20 cellular contexts compared by ENCODE assay signal in the genomic region with DNA sequence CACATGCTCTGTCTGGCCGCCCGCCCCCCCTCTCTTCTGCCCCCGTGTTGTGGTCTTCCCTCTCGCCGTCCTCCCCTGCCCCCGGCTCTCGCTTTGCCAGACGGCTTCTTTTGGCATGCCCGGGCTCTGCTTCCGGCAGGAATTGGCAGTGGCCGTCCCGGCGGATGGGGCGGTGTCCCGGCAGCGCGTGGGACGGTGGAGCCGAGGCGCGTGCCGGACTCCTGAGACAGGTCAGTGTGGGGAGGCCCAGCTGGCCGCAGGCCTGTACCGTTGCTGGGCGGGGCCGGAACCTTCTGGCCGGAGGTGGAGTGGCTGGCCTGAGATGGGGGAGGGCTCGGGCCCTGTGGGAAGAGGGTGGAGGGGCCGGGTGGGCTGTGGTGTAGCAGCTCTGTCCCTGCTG. TPM values are rescaled to one million over a fixed set of nuclear protein-coding genes. Genes with fewer than 3 reads are reported as not detected.
DNase-seq lines count a peak whose midpoint lies in the region; ATAC-seq, FAIRE-seq and TF ChIP-seq lines count a peak whose summit lies in the region.
"Had no signal": no experiment of that assay in that cellular context is flagged by ENCODE, and none has a peak within 500 bp of the region (broad histone marks: within the 10 kb centered on the region; RNA-seq: fewer than 3 reads in every experiment).

No MANE protein-coding gene starts in this region.

- no peak for TF ChIP-seq RAD21 in K562 (CRISPR knock-in tag; conservative IDR thresholded peaks at IDR 0.05 in 1 of 2, IDR thresholded peaks at IDR 0.05 in 1 of 2)

- H3K4me3 ChIP-seq in breast epithelium (peak overlapping the region in 1 of 3 donors; percentile 43), K562 (no peak overlapping the region), upper lobe of right lung (no peak overlapping the region)

- TF ChIP-seq CTCF in MCF 10A (IDR thresholded peaks at IDR 0.05; ENCODE audit: unreplicated experiment) (no peak), breast epithelium (IDR thresholded peaks at IDR 0.05) (no peak), K562 (IDR thresholded peaks at IDR 0.05 in 2 of 3, conservative IDR thresholded peaks at IDR 0.05 in 1 of 3; ENCODE audit: insufficient read depth in 2 of 3, low read depth in 1 of 3, low read length in 3 of 3) (no peak), upper lobe of right lung (IDR thresholded peaks at IDR 0.05) (no peak)

- TF ChIP-seq EP300 in K562 (IDR thresholded peaks at IDR 0.05; ENCODE audit: low read length) = no peak

- H3K27me3 Mint-ChIP-seq in MCF 10A (ENCODE audit: insufficient read depth, unreplicated experiment) = no peaks in the 10 kb centered on the region

- TF ChIP-seq POLR2A in breast epithelium (IDR thresholded peaks at IDR 0.05) (no peak), K562 (conservative IDR thresholded peaks at IDR 0.05) (no peak)

- POLR2A ChIA-PET in MCF 10A (lab: Yijun Ruan, JAX) (no interaction called here), K562 (lab: Yijun Ruan, JAX) (interaction anchor here (0.6 kb wide), 1 partner anchor 120 kb away, joined by 4 read pairs; no protein-coding TSS in a partner anchor)

- H2AFZ ChIP-seq in K562 (ENCODE audit: low read depth, low read length) = no peak overlapping the region

- CTCF ChIA-PET in MCF 10A (lab: Yijun Ruan, JAX) = no interaction called here
- CTCF ChIA-PET in K562 (lab: Yijun Ruan, JAX; ENCODE audit: low intra/inter-chr PET ratio) = no interaction called here

- ATAC-seq in K562 = peak; percentile 33; the same call in 2 of the 3 replicates
- ATAC-seq in left ventricle myocardium superior = peak; percentile 8
- ATAC-seq in upper lobe of right lung = peak; percentile 23
- ATAC-seq in HG02938 (IDR thresholded peaks at IDR 0.05; ENCODE audit: unreplicated experiment) = no peak
- ATAC-seq in HG03457 (IDR thresholded peaks at IDR 0.05; ENCODE audit: unreplicated experiment) = no peak

- no peak for FAIRE-seq in K562 (lab: Jason Lieb, UNC)
- FAIRE-seq: H1, RCC 7860 had no signal

- H4K20me1 ChIP-seq in K562 (replicated peaks; ENCODE audit: control insufficient read depth, insufficient read depth, low read length) = peaks cover 10% of the 10 kb centered on the region

- H3K4me2 ChIP-seq in K562 (ENCODE audit: insufficient read depth, low read length) = no peak overlapping the region
- H3K4me2 ChIP-seq: KMS-11 had no signal

- H3K27me3 ChIP-seq in breast epithelium (no peaks in the 10 kb centered on the region), K562 (ENCODE audit: control insufficient read depth in 2 of 2, insufficient read depth in 2 of 2, low read length in 2 of 2) (peaks cover 0 to 5% of the 10 kb centered on the region in 2 experiments; a peak in 1 of 5 replicates), upper lobe of right lung (no peaks in the 10 kb centered on the region)

- H3K9me1 ChIP-seq in K562 (ENCODE audit: control insufficient read depth, insufficient read depth, low read length) = no peaks in the 10 kb centered on the region

- peak; percentile 6 for DNase-seq in MCF 10A (ENCODE audit: unreplicated experiment)
- no peak for DNase-seq in breast epithelium (ENCODE audit: low spot score in 2 of 2)
- peak in 2 of 4 experiments; percentile 17 to 24 for DNase-seq in K562 (ENCODE audit: extremely low read depth in 1 of 4, low spot score in 3 of 4)
- DNase-seq in left ventricle myocardium superior = peak; percentile 59
- no peak for DNase-seq in upper lobe of right lung
- DNase-seq in MV-4-11 (lab: John Stamatoyannopoulos, UW) = no peak
- DNase-seq: AML-193; DMS79 treated with DMSO at 0.1 percent for 48 hours; NCI-H1436 treated with DMSO at 0.1 percent for 48 hours; NCI-H2081; NCI-H2171 treated with DMSO at 0.1 percent for 48 hours; NCI-H748 treated with DMSO at 0.1 percent for 48 hours; NK-92 treated with Interleukin-12 subunit alpha and Interleukin-12 subunit beta, amount 100 ng/mL, for 24 hours; SIG-M5 had no signal

- no peaks in the 10 kb centered on the region for H3K79me2 ChIP-seq in K562 (ENCODE audit: control insufficient read depth, insufficient read depth, low read length)

- H3K9me3 ChIP-seq in breast epithelium (no peaks in the 10 kb centered on the region), K562 (replicated peaks; ENCODE audit: control insufficient read depth, insufficient read depth, low read depth, low read length) (no peaks in the 10 kb centered on the region), upper lobe of right lung (no peaks in the 10 kb centered on the region)

- intact Hi-C loops in MCF 10A (cut with micrococcal nuclease) (no loop called here), breast epithelium (cut with DNase I; ENCODE audit: low total_unique reads) (loop anchor here (5.0 kb wide), 1 partner anchor 653 kb away; no protein-coding TSS in a partner anchor), K562 (cut with micrococcal nuclease) (no loop called here), left ventricle myocardium superior (cut with micrococcal nuclease) (no loop called here), upper lobe of right lung (cut with DNase I) (no loop called here)

- 0% methylated on average over 4 of the region's 29 CpGs for WGBS in K562 (ENCODE audit: insufficient coverage, low coverage, missing lambda C conversion rate)

- BruUV-seq in MCF 10A (replicated peaks; lab: Mats Ljungman, UMichigan) (no TSS peak), K562 (replicated peaks; lab: Mats Ljungman, UMichigan) (no TSS peak)

- no peak overlapping the region for H3K9ac ChIP-seq in K562 (ENCODE audit: insufficient read depth in 1 of 2, low read depth in 2 of 2, low read length in 2 of 2)
- H3K9ac ChIP-seq: KMS-11 had no signal

- H3K36me3 ChIP-seq in breast epithelium = no peaks in the 10 kb centered on the region
- no peaks in the 10 kb centered on the region for H3K36me3 ChIP-seq in K562 (ENCODE audit: control insufficient read depth, insufficient read depth, low read length)
- H3K36me3 ChIP-seq in upper lobe of right lung = no peaks in the 10 kb centered on the region

- H3K27ac Mint-ChIP-seq in MCF 10A (ENCODE audit: low read depth, unreplicated experiment) = no peak overlapping the region

- in situ Hi-C loops in K562 (cut with MboI) = no loop called here

- no peaks in the 10 kb centered on the region for H3K36me3 Mint-ChIP-seq in MCF 10A (ENCODE audit: insufficient read depth, unreplicated experiment)

- no peaks in the 10 kb centered on the region for H3K4me1 ChIP-seq in breast epithelium
- peaks cover 2 to 52% of the 10 kb centered on the region in 2 experiments; a peak in 3 of 5 replicates for H3K4me1 ChIP-seq in K562 (replicated peaks in 1 of 2; ENCODE audit: control insufficient read depth in 2 of 2, insufficient read depth in 2 of 2, low read length in 2 of 2)
- H3K4me1 ChIP-seq in upper lobe of right lung = no peaks in the 10 kb centered on the region

- no peaks in the 10 kb centered on the region for H3K9me3 Mint-ChIP-seq in MCF 10A (ENCODE audit: unreplicated experiment)

- H3K4me3 Mint-ChIP-seq in MCF 10A (ENCODE audit: unreplicated experiment) = no peak overlapping the region

- peak overlapping the region in 1 of 2 donors; percentile 9 for H3K27ac ChIP-seq in breast epithelium
- no peak overlapping the region for H3K27ac ChIP-seq in K562 (ENCODE audit: extremely low read depth, low read depth, low read length)
- no peak overlapping the region for H3K27ac ChIP-seq in upper lobe of right lung
- H3K27ac ChIP-seq: 22Rv1, KMS-11 had no signal

- peaks cover 6% of the 10 kb centered on the region for H3K4me1 Mint-ChIP-seq in MCF 10A (ENCODE audit: insufficient read depth, unreplicated experiment)

TF ChIP-seq in K562, 482 proteins besides CTCF, POLR2A, EP300 and RAD21 (continues in another document):
- TF ChIP-seq HNRNPH1 (optimal IDR thresholded peaks at IDR 0.05; ENCODE audit: low read depth, low read length) = no peak
- no peak for TF ChIP-seq ZNF696 (CRISPR knock-in tag; conservative IDR thresholded peaks at IDR 0.05)
- TF ChIP-seq ZSCAN29 (IDR thresholded peaks at IDR 0.05) = no peak
- TF ChIP-seq, protein P1, sequence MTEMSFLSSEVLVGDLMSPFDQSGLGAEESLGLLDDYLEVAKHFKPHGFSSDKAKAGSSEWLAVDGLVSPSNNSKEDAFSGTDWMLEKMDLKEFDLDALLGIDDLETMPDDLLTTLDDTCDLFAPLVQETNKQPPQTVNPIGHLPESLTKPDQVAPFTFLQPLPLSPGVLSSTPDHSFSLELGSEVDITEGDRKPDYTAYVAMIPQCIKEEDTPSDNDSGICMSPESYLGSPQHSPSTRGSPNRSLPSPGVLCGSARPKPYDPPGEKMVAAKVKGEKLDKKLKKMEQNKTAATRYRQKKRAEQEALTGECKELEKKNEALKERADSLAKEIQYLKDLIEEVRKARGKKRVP (CRISPR knock-in tag; IDR thresholded peaks at IDR 0.05) = no peak

RNA-seq across cellular contexts. Expression of a gene that starts 17.1 kb away (rescaled TPM):
- total RNA-seq in MCF 10A (2022) (0.26 and 0.39 TPM in 2 replicates), breast epithelium (1 to 10 TPM; 1.4 to 4.6 (median 2.2) TPM), K562 (2014; rRNA removed) (not detected in 2 replicates), K562 (2014; rRNA removed; fragmentation: Illumina TruSeq; extraction: Trizol) (not detected in 2 replicates), K562 (2015; rRNA removed; fragmentation: Illumina TruSeq; extraction: Trizol) (not detected in 2 replicates), K562 (2021) (0.02 and 0.04 TPM in 2 replicates), left ventricle myocardium superior (6.0 TPM), upper lobe of right lung (5.9 TPM)
- total RNA-seq in K562 (2011; cell fraction: chromatin; rRNA removed; ENCODE audit: low replicate concordance) = not detected in 2 replicates
- not detected in 2 replicates for total RNA-seq in K562 (2011; cell fraction: nucleolus; rRNA removed)
- not detected in 2 replicates for total RNA-seq in K562 (2011; cell fraction: nucleoplasm; rRNA removed)
- polyA plus RNA-seq in K562 (2011; rRNA removed) (not detected in 2 replicates), K562 (2014; fragmentation: Illumina TruSeq; extraction: Trizol) (not detected in 2 replicates), K562 (2014; fragmentation: Nextera tagmentation; extraction: Ambion mirVana) (not detected), K562 (2014; rRNA removed) (not detected in 2 replicates)
- polyA plus RNA-seq in K562 (2011; cell fraction: cytosol; rRNA removed) = 0.01 TPM in 1 of 2 replicates, not detected in the other
- not detected in 2 replicates for polyA plus RNA-seq in K562 (2011; cell fraction: nucleus; rRNA removed)
- polyA plus RNA-seq in K562 (2012) = not detected in 2 replicates
- polyA minus RNA-seq in K562 (2011; rRNA and poly(A)+ RNA removed) = not detected in 2 replicates
- 0.19 and 0.27 TPM in 2 replicates for polyA minus RNA-seq in K562 (2011; cell fraction: cytosol; rRNA and poly(A)+ RNA removed)
- polyA minus RNA-seq in K562 (2011; cell fraction: nucleus; rRNA and poly(A)+ RNA removed) = under 0.01 TPM in 2 replicates

Comparison
In these comparisons a context has a peak if more than half of its experiments do, and no peak if none do; other contexts are left out.
1. DNase-seq: peak in MCF 10A (single experiment) and left ventricle myocardium superior (single experiment); none in breast epithelium (0 of 2), upper lobe of right lung (single experiment) and MV-4-11 (single experiment).
2. ATAC-seq: peak in K562 (single experiment), left ventricle myocardium superior (single experiment) and upper lobe of right lung (single experiment); none in HG02938 (single experiment) and HG03457 (single experiment).